ENCODE assay signal across 1 cellular context in genomic region chr19:42282810-42283247, GRCh38.
TF ChIP-seq lines count a peak whose summit lies in the region.

No MANE protein-coding gene starts in this region.

TF ChIP-seq in Ishikawa, 13 proteins besides CTCF, POLR2A, EP300 and RAD21 (continued from another document):
- no peak for TF ChIP-seq CEBPB (IDR thresholded peaks at IDR 0.05)
